Comparison of ENCODE assay signal across 8 cellular contexts in the genomic region with DNA sequence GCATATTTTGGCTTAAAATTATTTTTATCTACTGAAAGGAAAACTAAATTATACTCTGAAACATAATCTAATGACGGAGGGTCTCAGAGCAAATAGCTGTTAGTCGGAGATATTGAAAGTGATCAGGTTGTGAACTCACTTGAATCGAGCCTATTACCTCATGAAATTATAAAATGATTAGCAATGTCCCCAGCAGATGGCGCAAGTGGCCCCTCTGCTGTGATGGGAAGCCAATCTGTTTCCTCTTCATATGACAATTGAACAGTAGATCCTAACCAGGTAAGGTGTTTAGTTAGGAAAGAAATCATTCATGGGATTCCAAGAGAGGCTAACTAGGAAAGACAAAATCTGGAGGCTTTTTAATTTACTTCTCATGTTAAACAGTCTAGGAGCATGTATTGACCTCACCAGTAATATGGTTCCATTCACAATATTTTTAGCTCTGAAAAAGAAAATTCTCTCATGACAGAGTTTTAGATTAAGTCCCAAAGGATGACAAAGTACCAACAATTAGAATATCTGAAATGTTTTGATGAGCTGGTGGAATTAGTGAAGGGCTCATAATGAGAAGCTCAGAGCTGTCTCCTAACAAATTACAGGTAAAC. TPM values are rescaled to one million over a fixed set of nuclear protein-coding genes. Genes with fewer than 3 reads are reported as not detected.
DNase-seq lines count a peak whose midpoint lies in the region; ATAC-seq, FAIRE-seq and TF ChIP-seq lines count a peak whose summit lies in the region.

No MANE protein-coding gene starts in this region.

- peak; percentile 57 for TF ChIP-seq CTCF in WI38 (IDR thresholded peaks at IDR 0.05; ENCODE audit: low read depth, low read length)

- in situ Hi-C loops in T47D (cut with HindIII; ENCODE audit: low pct_unique_long_range_greater_than_20kb, low sequenced_read_pairs), result no loop called here

- H3K4me3 ChIP-seq in WI38 (ENCODE audit: low read depth, low read length), result no peak overlapping the region

- no peak for ATAC-seq in GM18858 (IDR thresholded peaks at IDR 0.05; ENCODE audit: unreplicated experiment)

- DNase-seq in C1 segment of cervical spinal cord (lab: John Stamatoyannopoulos, UW) (peak in 9 of 14 donors; percentile 7 to 49 (median 17)), H4 (ENCODE audit: low spot score) (peak; percentile 48), NCI-H2196 treated with DMSO at 0.1 percent for 48 hours (lab: John Stamatoyannopoulos, UW; ENCODE audit: unreplicated experiment) (peak; percentile 61), T47D (ENCODE audit: low read depth in 1 of 2, low spot score in 1 of 2) (peak; percentile 56 to 74)
- peak; percentile 53 to 60 for DNase-seq in stimulated activated CD4-positive, alpha-beta T cell treated with anti-CD3 and anti-CD28 coated beads, Interleukin-1b, Interleukin-23, amount 100 ng/mL, for 1 hour (ENCODE audit: low read depth in 2 of 2)

- FAIRE-seq in islet of Langerhans (lab: Jason Lieb, UNC), result peak; percentile 47

RNA-seq across cellular contexts. Expression of a gene that starts 29.9 kb away (rescaled TPM):
- total RNA-seq in H4 (2014; rRNA removed; shearing (Covaris generic)), result 9.1 and 21.9 TPM in 2 replicates

RNA-seq across cellular contexts. Expression of a gene that starts 43.3 kb away (rescaled TPM):
- total RNA-seq in H4 (2014; rRNA removed; shearing (Covaris generic)), result 38.9 and 41.4 TPM in 2 replicates
